ENCODE assay signal across 12 cellular contexts in the genomic region with DNA sequence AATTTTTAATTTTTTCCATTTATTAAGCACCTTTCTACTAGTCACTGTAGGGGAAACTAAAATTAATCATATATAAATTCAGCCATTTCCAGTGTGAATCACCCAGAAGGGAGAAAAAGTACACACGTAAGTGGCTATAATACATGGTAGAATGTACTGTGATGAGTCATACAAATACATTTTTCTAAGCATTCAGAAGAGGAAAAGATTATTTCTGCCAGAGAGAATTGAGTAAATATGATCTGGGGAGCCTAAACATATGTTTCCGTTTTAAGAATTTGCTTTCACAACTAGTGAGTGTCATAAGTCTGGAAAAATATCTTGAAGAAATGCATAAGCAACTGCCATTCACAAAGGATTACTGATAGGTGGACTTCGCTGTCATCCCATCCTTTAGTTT.
DNase-seq lines count a peak whose midpoint lies in the region; ATAC-seq and TF ChIP-seq lines count a peak whose summit lies in the region.
"Had no signal": no experiment of that assay in that cellular context is flagged by ENCODE, and none has a peak within 500 bp of the region (broad histone marks: within the 10 kb centered on the region; RNA-seq: fewer than 3 reads in every experiment).

No MANE protein-coding gene starts in this region.

- H3K4me3 Mint-ChIP-seq in activated CD4-positive, alpha-beta T cell treated with anti-CD3 and anti-CD28 coated beads for 36 hours = no peak overlapping the region
- H3K4me3 Mint-ChIP-seq in activated CD4-positive, alpha-beta T cell treated with anti-CD3 and anti-CD28 coated beads, Interleukin-2, amount 10 ng/mL, durations not matched to agents 7 days and 5 days = no peak overlapping the region

- TF ChIP-seq CTCF in retinal pigment epithelial cell (conservative IDR thresholded peaks at IDR 0.05; ENCODE audit: low read depth, low read length) = no peak

- ATAC-seq in activated CD4-positive, alpha-beta T cell treated with anti-CD3 and anti-CD28 coated beads for 36 hours = peak; percentile 84
- no peak for ATAC-seq in left cardiac atrium

- H3K4me3 ChIP-seq in retinal pigment epithelial cell (ENCODE audit: low read length) = no peak overlapping the region

- no peaks in the 10 kb centered on the region for H3K9me3 Mint-ChIP-seq in activated CD4-positive, alpha-beta T cell treated with anti-CD3 and anti-CD28 coated beads for 36 hours (ENCODE audit: low read depth)
- H3K9me3 Mint-ChIP-seq in activated CD4-positive, alpha-beta T cell treated with anti-CD3 and anti-CD28 coated beads, Interleukin-2, amount 10 ng/mL, durations not matched to agents 7 days and 5 days = no peaks in the 10 kb centered on the region

- CTCF ChIA-PET in activated CD4-positive, alpha-beta T cell treated with anti-CD3 and anti-CD28 coated beads for 36 hours (lab: Charles Lee) = interaction anchor here (1.0 kb wide), 1 partner anchor 194 kb away, joined by 3 read pairs; no protein-coding TSS in a partner anchor
- CTCF ChIA-PET in activated CD4-positive, alpha-beta T cell treated with anti-CD3 and anti-CD28 coated beads, Interleukin-2, amount 10 ng/mL, durations not matched to agents 7 days and 5 days (lab: Charles Lee) = interaction anchor here (1.5 kb wide), 1 partner anchor 9 kb away, joined by 9 read pairs; no protein-coding TSS in a partner anchor

- no peak overlapping the region for H3K27ac Mint-ChIP-seq in activated CD4-positive, alpha-beta T cell treated with anti-CD3 and anti-CD28 coated beads for 36 hours
- H3K27ac Mint-ChIP-seq in activated CD4-positive, alpha-beta T cell treated with anti-CD3 and anti-CD28 coated beads, Interleukin-2, amount 10 ng/mL, durations not matched to agents 7 days and 5 days = no peak overlapping the region

- no peak for DNase-seq in activated CD4-positive, alpha-beta T cell treated with anti-CD3 and anti-CD28 coated beads for 36 hours
- DNase-seq in activated CD4-positive, alpha-beta T cell treated with anti-CD3 and anti-CD28 coated beads, Interleukin-2, amount 10 ng/mL, durations not matched to agents 7 days and 5 days = no peak
- peak; percentile 86 for DNase-seq in NCI-H226
- peak; percentile 93 for DNase-seq in dermis blood vessel endothelial cell
- DNase-seq in retinal pigment epithelial cell (ENCODE audit: low read depth) = peak; percentile 82
- no peak for DNase-seq in GF-D8 (lab: John Stamatoyannopoulos, UW)
- no peak for DNase-seq in left cardiac atrium
- no peak for DNase-seq in NCI-H82 treated with DMSO at 0.1 percent for 48 hours (lab: John Stamatoyannopoulos, UW; ENCODE audit: unreplicated experiment)
- DNase-seq: central memory CD4-positive, alpha-beta T cell; glutamatergic neuron; mesendoderm; NCI-H524 treated with DMSO at 0.1 percent for 48 hours had no signal

- intact Hi-C loops in activated CD4-positive, alpha-beta T cell treated with anti-CD3 and anti-CD28 coated beads for 36 hours (cut with DNase I, micrococcal nuclease) = loop anchor here in 1 of 2 experiments (10.0 kb wide), 1 partner anchor 304 kb away; a partner anchor contains a TSS
- intact Hi-C loops in left cardiac atrium (cut with DNase I) = no loop called here

- H3K36me3 Mint-ChIP-seq in activated CD4-positive, alpha-beta T cell treated with anti-CD3 and anti-CD28 coated beads for 36 hours (ENCODE audit: low read depth) = peaks cover 13% of the 10 kb centered on the region
- H3K36me3 Mint-ChIP-seq in activated CD4-positive, alpha-beta T cell treated with anti-CD3 and anti-CD28 coated beads, Interleukin-2, amount 10 ng/mL, durations not matched to agents 7 days and 5 days (ENCODE audit: low read depth) = peaks cover 2% of the 10 kb centered on the region

- peaks cover 20% of the 10 kb centered on the region for H3K4me1 Mint-ChIP-seq in activated CD4-positive, alpha-beta T cell treated with anti-CD3 and anti-CD28 coated beads for 36 hours
- peaks cover 7% of the 10 kb centered on the region for H3K4me1 Mint-ChIP-seq in activated CD4-positive, alpha-beta T cell treated with anti-CD3 and anti-CD28 coated beads, Interleukin-2, amount 10 ng/mL, durations not matched to agents 7 days and 5 days

- POLR2A ChIA-PET in activated CD4-positive, alpha-beta T cell treated with anti-CD3 and anti-CD28 coated beads for 36 hours (lab: Charles Lee) = no interaction called here
- POLR2A ChIA-PET in activated CD4-positive, alpha-beta T cell treated with anti-CD3 and anti-CD28 coated beads, Interleukin-2, amount 10 ng/mL, durations not matched to agents 7 days and 5 days (lab: Charles Lee) = interaction anchor here (0.6 kb wide), 1 partner anchor 234 kb away, joined by 4 read pairs; no protein-coding TSS in a partner anchor

- no peaks in the 10 kb centered on the region for H3K27me3 Mint-ChIP-seq in activated CD4-positive, alpha-beta T cell treated with anti-CD3 and anti-CD28 coated beads for 36 hours
- H3K27me3 Mint-ChIP-seq in activated CD4-positive, alpha-beta T cell treated with anti-CD3 and anti-CD28 coated beads, Interleukin-2, amount 10 ng/mL, durations not matched to agents 7 days and 5 days = no peaks in the 10 kb centered on the region

Comparison
In these comparisons a context has a peak if more than half of its experiments do, and no peak if none do; other contexts are left out.
1. DNase-seq: peak in NCI-H226 (single experiment), dermis blood vessel endothelial cell (single experiment) and retinal pigment epithelial cell (single experiment); none in activated CD4-positive, alpha-beta T cell treated with anti-CD3 and anti-CD28 coated beads for 36 hours (single experiment), activated CD4-positive, alpha-beta T cell treated with anti-CD3 and anti-CD28 coated beads, Interleukin-2, amount 10 ng/mL, durations not matched to agents 7 days and 5 days (single experiment), GF-D8 (single experiment), left cardiac atrium (single experiment) and NCI-H82 treated with DMSO at 0.1 percent for 48 hours (single experiment).